Comparison of ENCODE assay signal across 8 cellular contexts in genomic region chr7:99409192-99409572, GRCh38. TPM values are rescaled to one million over a fixed set of nuclear protein-coding genes. Genes with fewer than 3 reads are reported as not detected.
DNase-seq lines count a peak whose midpoint lies in the region; ATAC-seq and TF ChIP-seq lines count a peak whose summit lies in the region.

No MANE protein-coding gene starts in this region.

- H3K27me3 ChIP-seq in Caco-2 (replicated peaks; ENCODE audit: control insufficient read depth, insufficient read depth, low read length): no peaks in the 10 kb centered on the region
- H3K27me3 ChIP-seq in HCT116 (ENCODE audit: insufficient read depth, low read length): no peaks in the 10 kb centered on the region
- H3K27me3 ChIP-seq in esophagus squamous epithelium: no peaks in the 10 kb centered on the region
- H3K27me3 ChIP-seq in prostate gland (replicated peaks; ENCODE audit: insufficient read depth): no peaks in the 10 kb centered on the region

- H2AFZ ChIP-seq in HCT116 (ENCODE audit: low read depth, low read length, poor library complexity, severe bottlenecking): no peak overlapping the region

- peaks cover 78% of the 10 kb centered on the region for H3K36me3 Mint-ChIP-seq in Caco-2 (ENCODE audit: insufficient read depth, unreplicated experiment)

- peak; percentile 6; the same call in 1 of the 2 replicates for ATAC-seq in HCT116
- ATAC-seq in SK-N-SH treated with all-trans-retinoic acid at 6 μM for 48 hours: peak; percentile 2
- no peak for ATAC-seq in HG02610 (IDR thresholded peaks at IDR 0.05; ENCODE audit: unreplicated experiment)

- no peaks in the 10 kb centered on the region for H3K9me2 ChIP-seq in HCT116 (ENCODE audit: insufficient read depth)

- no peak for TF ChIP-seq CTCF in Caco-2 (IDR thresholded peaks at IDR 0.05; ENCODE audit: insufficient read depth in 1 of 2, low read depth in 1 of 2, low read length in 1 of 2, severe bottlenecking in 1 of 2, unreplicated experiment in 1 of 2)
- no peak for TF ChIP-seq CTCF in HCT116 (IDR thresholded peaks at IDR 0.05 in 2 of 3, conservative IDR thresholded peaks at IDR 0.05 in 1 of 3; ENCODE audit: borderline replicate concordance in 1 of 3, insufficient read depth in 1 of 3, low read depth in 2 of 3, low read length in 2 of 3)
- TF ChIP-seq CTCF in esophagus squamous epithelium (IDR thresholded peaks at IDR 0.05): no peak
- no peak for TF ChIP-seq CTCF in prostate gland (IDR thresholded peaks at IDR 0.05)

- H3K4me3 Mint-ChIP-seq in Caco-2 (ENCODE audit: unreplicated experiment): peak overlapping the region; percentile 91

- peaks cover 22% of the 10 kb centered on the region for H3K4me1 Mint-ChIP-seq in Caco-2 (ENCODE audit: low read depth, unreplicated experiment)

- peak overlapping the region; percentile 92 for H3K27ac Mint-ChIP-seq in Caco-2 (ENCODE audit: unreplicated experiment)

- H3K4me2 ChIP-seq in HCT116 (ENCODE audit: low read length): peak overlapping the region; percentile 96

- POLR2A ChIA-PET in Caco-2 (lab: Charles Lee): interaction anchor here (0.5 to 1.9 kb wide), 11 partner anchors 9 to 286 kb away, joined by 3 to 17 read pairs (median 4); partner anchors contain the start of genes ARPC1B, CPSF4 and PTCD1
- POLR2A ChIA-PET in HCT116 (lab: Charles Lee): interaction anchor here (0.7 to 1.5 kb wide), 9 partner anchors 10 to 149 kb away, joined by 3 to 6 read pairs (median 5); partner anchors contain the start of genes ZKSCAN5 and ZNF655

- H3K79me2 ChIP-seq in HCT116 (ENCODE audit: insufficient read depth, low read length): peaks cover 83% of the 10 kb centered on the region

- no peaks in the 10 kb centered on the region; the same call in 1 of the 2 replicates for H4K20me1 ChIP-seq in HCT116 (ENCODE audit: insufficient read depth)

- H3K27ac ChIP-seq in HCT116 (ENCODE audit: low read depth, low read length) (peak overlapping the region; percentile 94), esophagus squamous epithelium (peak overlapping the region; percentile 96 to 99 (median 98)), prostate gland (peak overlapping the region; percentile 93 to 98)

- DNase-seq in Caco-2 (no peak), HCT116 (ENCODE audit: low read depth, low spot score) (no peak), esophagus squamous epithelium (lab: John Stamatoyannopoulos, UW) (no peak), prostate gland (ENCODE audit: low spot score) (no peak), HT-29 (ENCODE audit: low spot score) (no peak), NCI-H1092 (lab: John Stamatoyannopoulos, UW) (no peak)

- CTCF ChIA-PET in Caco-2 (lab: Charles Lee): interaction anchor here (0.5 to 1.9 kb wide), 2 partner anchors 37 to 45 kb away, joined by 3 to 5 read pairs; no protein-coding TSS in a partner anchor
- CTCF ChIA-PET in HCT116 (lab: Charles Lee): no interaction called here

- no peaks in the 10 kb centered on the region for H3K27me3 Mint-ChIP-seq in Caco-2 (ENCODE audit: insufficient read depth, unreplicated experiment)

- no peak for TF ChIP-seq RAD21 in HCT116 (IDR thresholded peaks at IDR 0.05; ENCODE audit: low read depth)

- WGBS in esophagus squamous epithelium, 2 donors: 0% methylated on average over 17 to 18 of the region's 18 CpGs
- under 1% methylated on average over 18 of the region's 18 CpGs for WGBS in prostate gland

- no peaks in the 10 kb centered on the region for H3K9me3 Mint-ChIP-seq in Caco-2 (ENCODE audit: unreplicated experiment)

- H3K4me1 ChIP-seq in Caco-2 (peaks cover 9% of the 10 kb centered on the region), HCT116 (ENCODE audit: control insufficient read depth in 1 of 2, insufficient read depth in 2 of 2, low read length in 2 of 2) (peaks cover 13 to 19% of the 10 kb centered on the region in 2 experiments; a peak in 3 of 4 replicates), esophagus squamous epithelium (peaks cover 22 to 56% (median 24%) of the 10 kb centered on the region in 3 donors), prostate gland (replicated peaks) (peaks cover 11% of the 10 kb centered on the region)

- intact Hi-C loops in Caco-2 (cut with micrococcal nuclease; ENCODE audit: unreplicated experiment) (loop anchor here (2.0 kb wide), 2 partner anchors 24 to 36 kb away; no protein-coding TSS in a partner anchor), HCT116 (cut with micrococcal nuclease) (no loop called here), esophagus squamous epithelium (cut with DNase I) (no loop called here), prostate gland (cut with DNase I) (loop anchor here (5.0 to 10.0 kb wide), 2 partner anchors 37 to 264 kb away; partner anchors contain the start of genes ARPC1B and SMURF1)

- no peaks in the 10 kb centered on the region for H3K9me3 ChIP-seq in Caco-2
- no peaks in the 10 kb centered on the region for H3K9me3 ChIP-seq in HCT116 (ENCODE audit: control insufficient read depth in 1 of 2, insufficient read depth in 1 of 2, low read depth in 1 of 2, low read length in 2 of 2)
- no peaks in the 10 kb centered on the region for H3K9me3 ChIP-seq in esophagus squamous epithelium
- H3K9me3 ChIP-seq in prostate gland: no peaks in the 10 kb centered on the region

- RAD21 ChIA-PET in HCT116 (lab: Charles Lee; ENCODE audit: low non-redundant PET in 1 of 2, low total read pairs in 2 of 2, uncharacterized antibody in 2 of 2, unreplicated experiment in 2 of 2): no interaction called here

- TF ChIP-seq POLR2A in HCT116 (IDR thresholded peaks at IDR 0.05; ENCODE audit: borderline replicate concordance, extremely low read depth, insufficient read depth, insufficient read length) (no peak), esophagus squamous epithelium (IDR thresholded peaks at IDR 0.05) (no peak), prostate gland (IDR thresholded peaks at IDR 0.05) (no peak)

- H3K4me3 ChIP-seq in Caco-2 (ENCODE audit: low read depth, low read length) (peak overlapping the region; percentile 94), HCT116 (replicated peaks in 1 of 2; ENCODE audit: low read depth in 1 of 2, low read length in 2 of 2) (peak overlapping the region; percentile 92 to 100), esophagus squamous epithelium (peak overlapping the region; percentile 74 to 98 (median 92)), prostate gland (peak overlapping the region; percentile 85 to 87)

- H3K36me3 ChIP-seq in Caco-2 (ENCODE audit: control insufficient read depth, insufficient read depth, low read length) (peaks cover 8% of the 10 kb centered on the region), HCT116 (ENCODE audit: control insufficient read depth in 1 of 2, insufficient read depth in 2 of 2, low read length in 2 of 2) (peaks cover 23 to 41% of the 10 kb centered on the region in 2 experiments; a peak in 3 of 4 replicates), esophagus squamous epithelium (peaks cover 6 to 56% (median 21%) of the 10 kb centered on the region in 3 donors), prostate gland (peaks cover 4 to 25% of the 10 kb centered on the region in 2 donors)

- BruUV-seq in Caco-2 (replicated peaks; lab: Mats Ljungman, UMichigan): TSS peak; percentile 43
- BruUV-seq in HCT116 (replicated peaks; lab: Mats Ljungman, UMichigan): TSS peak; percentile 66

- H3K9ac ChIP-seq in HCT116 (ENCODE audit: low read length): peak overlapping the region; percentile 89

TF ChIP-seq in SK-N-SH treated with all-trans-retinoic acid at 6 μM for 48 hours, 23 proteins besides CTCF, POLR2A, EP300 and RAD21:
- TF ChIP-seq, protein P1, sequence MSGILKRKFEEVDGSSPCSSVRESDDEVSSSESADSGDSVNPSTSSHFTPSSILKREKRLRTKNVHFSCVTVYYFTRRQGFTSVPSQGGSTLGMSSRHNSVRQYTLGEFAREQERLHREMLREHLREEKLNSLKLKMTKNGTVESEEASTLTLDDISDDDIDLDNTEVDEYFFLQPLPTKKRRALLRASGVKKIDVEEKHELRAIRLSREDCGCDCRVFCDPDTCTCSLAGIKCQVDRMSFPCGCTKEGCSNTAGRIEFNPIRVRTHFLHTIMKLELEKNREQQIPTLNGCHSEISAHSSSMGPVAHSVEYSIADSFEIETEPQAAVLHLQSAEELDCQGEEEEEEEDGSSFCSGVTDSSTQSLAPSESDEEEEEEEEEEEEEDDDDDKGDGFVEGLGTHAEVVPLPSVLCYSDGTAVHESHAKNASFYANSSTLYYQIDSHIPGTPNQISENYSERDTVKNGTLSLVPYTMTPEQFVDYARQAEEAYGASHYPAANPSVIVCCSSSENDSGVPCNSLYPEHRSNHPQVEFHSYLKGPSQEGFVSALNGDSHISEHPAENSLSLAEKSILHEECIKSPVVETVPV (CRISPR knock-in tag; IDR thresholded peaks at IDR 0.05): no peak

RNA-seq across cellular contexts. Expression of gene BUD31, which starts 0.4 kb away (rescaled TPM):
- total RNA-seq in Caco-2 (2022) (199 and 220 TPM in 2 replicates), HCT116 (2021; ENCODE audit: unreplicated experiment) (154 TPM), esophagus squamous epithelium (10 to 100 TPM; 46.9 to 59.1 (median 55.9) TPM), prostate gland (10 to 100 TPM; 73.8 to 78.3 TPM)
- 157 and 178 TPM in 2 replicates for polyA plus RNA-seq in HCT116 (2012)
- 120 and 130 TPM in 2 replicates for total RNA-seq in HT-29 (2014; rRNA removed; shearing (Covaris generic))

RNA-seq across cellular contexts. Expression of gene PDAP1, which starts 0.8 kb away (rescaled TPM):
- 180 and 191 TPM in 2 replicates for total RNA-seq in Caco-2 (2022)
- total RNA-seq in HCT116 (2021; ENCODE audit: unreplicated experiment): 200 TPM
- 203 and 206 TPM in 2 replicates for polyA plus RNA-seq in HCT116 (2012)
- 100 to 1,000 TPM in 2 of 4 donors, 10 to 100 TPM in 2; 79.2 to 120 (median 98.3) TPM for total RNA-seq in esophagus squamous epithelium
- 100 to 1,000 TPM in 1 of 2 donors, 10 to 100 TPM in 1; 98.6 to 103 TPM for total RNA-seq in prostate gland
- 51.2 and 57.8 TPM in 2 replicates for total RNA-seq in HT-29 (2014; rRNA removed; shearing (Covaris generic))

RNA-seq across cellular contexts. Expression of gene PTCD1, which starts 29.4 kb away (rescaled TPM):
- 59.6 TPM in 2 replicates for total RNA-seq in Caco-2 (2022)
- total RNA-seq in HCT116 (2021; ENCODE audit: unreplicated experiment): 9.2 TPM
- polyA plus RNA-seq in HCT116 (2012): 6.7 and 8.0 TPM in 2 replicates
- total RNA-seq in esophagus squamous epithelium: 10 to 100 TPM in 1 of 4 donors, 1 to 10 TPM in 3; 5.7 to 12.7 (median 6.6) TPM
- 10 to 100 TPM in 1 of 2 donors, 1 to 10 TPM in 1; 9.1 to 11.8 TPM for total RNA-seq in prostate gland
- total RNA-seq in HT-29 (2014; rRNA removed; shearing (Covaris generic)): 18.2 and 22.3 TPM in 2 replicates

RNA-seq across cellular contexts. Expression of gene CPSF4, which starts 29.6 kb away (rescaled TPM):
- 133 and 158 TPM in 2 replicates for total RNA-seq in Caco-2 (2022)
- 67.0 TPM for total RNA-seq in HCT116 (2021; ENCODE audit: unreplicated experiment)
- 46.3 and 48.6 TPM in 2 replicates for polyA plus RNA-seq in HCT116 (2012)
- total RNA-seq in esophagus squamous epithelium: 10 to 100 TPM; 15.1 to 29.2 (median 19.4) TPM
- 10 to 100 TPM; 40.4 to 97.4 TPM for total RNA-seq in prostate gland
- 101 and 112 TPM in 2 replicates for total RNA-seq in HT-29 (2014; rRNA removed; shearing (Covaris generic))

RNA-seq across cellular contexts. Expression of gene ARPC1B, which starts 34.7 kb away (rescaled TPM):
- total RNA-seq in Caco-2 (2022) (128 and 135 TPM in 2 replicates), HCT116 (2021; ENCODE audit: unreplicated experiment) (192 TPM), esophagus squamous epithelium (100 to 1,000 TPM in 3 of 4 donors, 10 to 100 TPM in 1; 27.9 to 166 (median 128) TPM), prostate gland (10 to 100 TPM; 85.4 to 86.5 TPM)
- 365 and 430 TPM in 2 replicates for polyA plus RNA-seq in HCT116 (2012)
- total RNA-seq in HT-29 (2014; rRNA removed; shearing (Covaris generic)): 987 and 1,117 TPM in 2 replicates

Comparison
In these comparisons a context has a peak if more than half of its experiments do, and no peak if none do; other contexts are left out.
1. intact Hi-C loops: an anchor here in Caco-2 (2.0 kb wide) and prostate gland (5.0 to 10.0 kb wide); none called in HCT116 and esophagus squamous epithelium.